Comparison of ENCODE assay signal across 34 cellular contexts in genomic region chr9:130165579-130165978, GRCh38.
"Had no signal": no experiment of that assay in that cellular context is flagged by ENCODE, and none has a peak within 500 bp of the region (broad histone marks: within the 10 kb centered on the region; RNA-seq: fewer than 3 reads in every experiment).

No MANE protein-coding gene starts in this region.

- H3K4me3 ChIP-seq: MG63 had no signal

- H3K9me3 ChIP-seq: MG63 had no signal

- H3K27me3 ChIP-seq: MG63 had no signal

- H3K9ac ChIP-seq: KMS-11 had no signal

- H3K27ac ChIP-seq: KMS-11 had no signal

- H3K4me2 ChIP-seq: KMS-11 had no signal

- DNase-seq: Karpas-422, Kasumi-1, MG63, MM.1S, NCI-H1048, NCI-H1092, NCI-H1092 treated with DMSO at 0.1 percent for 48 hours, NCI-H1105, NCI-H1105 treated with DMSO at 0.1 percent for 48 hours, NCI-H1417, NCI-H1417 treated with DMSO at 0.1 percent for 48 hours, NCI-H1436, NCI-H1436 treated with DMSO at 0.1 percent for 48 hours, NCI-H146, NCI-H1694, NCI-H1694 treated with DMSO at 0.1 percent for 48 hours, NCI-H187, NCI-H187 treated with DMSO at 0.1 percent for 48 hours, NCI-H1930, NCI-H2029, NCI-H2029 treated with DMSO at 0.1 percent for 48 hours, NCI-H2081, NCI-H2081 treated with DMSO at 0.1 percent for 48 hours, NCI-H2107, NCI-H2171, NCI-H2171 treated with DMSO at 0.1 percent for 48 hours, NCI-H2227 treated with DMSO at 0.1 percent for 48 hours, NCI-H226, NCI-H345, NCI-H446, NCI-H446 treated with DMSO at 0.1 percent for 48 hours, NCI-H510A, NCI-H510A treated with DMSO at 0.1 percent for 48 hours had no signal

- H3K36me3 ChIP-seq: MG63 had no signal
